9 cellular contexts compared by ENCODE assay signal in the genomic region with DNA sequence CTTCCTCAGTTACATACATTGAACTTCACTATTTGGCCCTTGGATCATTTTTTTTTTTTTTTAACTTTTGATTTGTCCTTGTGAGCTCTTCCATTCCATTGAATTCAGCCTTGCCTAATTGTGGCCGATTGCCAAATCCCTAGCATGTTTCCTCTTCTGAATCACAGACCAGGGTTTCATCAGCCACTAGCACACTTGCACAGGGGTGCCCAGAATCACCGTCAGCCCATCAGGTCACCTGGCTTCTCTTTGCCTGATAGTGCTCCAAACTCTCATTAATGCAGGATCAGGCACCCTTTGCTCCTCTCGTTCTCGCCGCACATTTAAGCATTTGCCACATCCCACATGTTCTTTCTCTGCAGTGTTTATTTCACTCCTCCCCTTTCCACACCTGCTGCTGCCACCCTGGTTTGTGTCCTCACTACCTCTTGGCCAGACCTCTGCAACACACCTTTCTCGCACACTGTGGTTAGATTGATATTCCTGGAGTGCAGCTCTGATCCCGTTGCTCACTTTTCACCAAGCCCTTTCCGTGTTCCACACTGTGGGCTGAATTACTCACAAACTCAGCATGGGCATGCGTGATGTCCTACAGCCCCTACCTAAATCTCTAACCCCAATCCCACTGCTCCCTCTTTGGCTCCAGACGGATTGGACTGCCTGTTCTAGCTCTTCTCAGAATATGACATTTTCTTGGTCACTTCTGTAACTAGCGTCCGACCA. TPM values are rescaled to one million over a fixed set of nuclear protein-coding genes. Genes with fewer than 3 reads are reported as not detected.
DNase-seq lines count a peak whose midpoint lies in the region; ATAC-seq and TF ChIP-seq lines count a peak whose summit lies in the region.
"Had no signal": no experiment of that assay in that cellular context is flagged by ENCODE, and none has a peak within 500 bp of the region (broad histone marks: within the 10 kb centered on the region; RNA-seq: fewer than 3 reads in every experiment).

No MANE protein-coding gene starts in this region.

- H2BK120ac ChIP-seq in neuronal stem cell (ENCODE audit: low read depth, low read length) (no peak overlapping the region), H9 (ENCODE audit: low read depth, low read length, poor library complexity, severe bottlenecking) (no peak overlapping the region)

- peaks cover 2% of the 10 kb centered on the region; the same call in 1 of the 2 replicates for H3K79me2 ChIP-seq in H9 (ENCODE audit: insufficient read depth, low read length)

- H3K4ac ChIP-seq in neuronal stem cell (ENCODE audit: low read length): no peak overlapping the region
- H3K4ac ChIP-seq in H9 (ENCODE audit: low read depth, low read length): no peak overlapping the region

- H4K91ac ChIP-seq in neuronal stem cell (ENCODE audit: low read depth, low read length, poor library complexity) (no peak overlapping the region), H9 (ENCODE audit: insufficient read length, low read depth, low read length) (no peak overlapping the region)

- H3K4me3 ChIP-seq in BE2C (ENCODE audit: low read depth, low read length): no peak overlapping the region
- no peak overlapping the region for H3K4me3 ChIP-seq in epithelial cell of proximal tubule (ENCODE audit: low read depth, low read length)
- no peak overlapping the region for H3K4me3 ChIP-seq in neuronal stem cell (ENCODE audit: low read length in 2 of 2)

- H3K4me1 Mint-ChIP-seq in H9: peaks cover 2 to 4% of the 10 kb centered on the region in 2 experiments; a peak in 3 of 4 replicates

- H4K5ac ChIP-seq in H9 (ENCODE audit: insufficient read length, low read depth, low read length): no peak overlapping the region

- H3K23me2 ChIP-seq in H9 (ENCODE audit: insufficient read length, low read depth, low read length, poor library complexity, severe bottlenecking): no peaks in the 10 kb centered on the region

- H2BK12ac ChIP-seq in neuronal stem cell (ENCODE audit: low read length): no peak overlapping the region
- no peak overlapping the region for H2BK12ac ChIP-seq in H9 (ENCODE audit: insufficient read length, low read depth, low read length)

- H3K9me3 Mint-ChIP-seq in H9: no peaks in the 10 kb centered on the region

- H3K27me3 Mint-ChIP-seq in H9 (ENCODE audit: low read depth): peaks cover 33% of the 10 kb centered on the region

- no peak overlapping the region for H2AK5ac ChIP-seq in neuronal stem cell (ENCODE audit: low read depth, low read length)
- H2AK5ac ChIP-seq in H9 (ENCODE audit: insufficient read length, low read length): no peak overlapping the region

- H3K27ac Mint-ChIP-seq in H9: peak overlapping the region in 1 of 3 experiments; percentile 47; a peak in 1 of 7 replicates

- no peak overlapping the region for H3T11ph ChIP-seq in H9 (ENCODE audit: low read length)

- H2BK20ac ChIP-seq in H9 (ENCODE audit: low read depth, low read length, poor library complexity, severe bottlenecking): no peak overlapping the region

- DNase-seq in BE2C (peak; percentile 36), NCI-H226 (peak; percentile 34), epithelial cell of proximal tubule (ENCODE audit: low read depth) (peak; percentile 79), neuronal stem cell (ENCODE audit: low spot score) (no peak), NCI-H524 (lab: John Stamatoyannopoulos, UW) (no peak), H9 (no peak)

- H3K56ac ChIP-seq in H9 (ENCODE audit: insufficient read length, low read depth, low read length): no peak overlapping the region

- H4K8ac ChIP-seq in neuronal stem cell (ENCODE audit: low read depth, low read length) (no peak overlapping the region), H9 (replicated peaks; ENCODE audit: insufficient read length, low read depth, low read length) (no peak overlapping the region)

- no peaks in the 10 kb centered on the region for H4K20me1 ChIP-seq in H9 (ENCODE audit: control insufficient read depth, insufficient read depth, insufficient read length)

- no peak overlapping the region for H2BK5ac ChIP-seq in neuronal stem cell (ENCODE audit: low read length)
- no peak overlapping the region for H2BK5ac ChIP-seq in H9 (ENCODE audit: insufficient read length, low read length)

- H3K23ac ChIP-seq in neuronal stem cell (ENCODE audit: low read depth, low read length, poor library complexity) (peak overlapping the region; percentile 0), H9 (ENCODE audit: insufficient read length, low read depth, low read length) (no peak overlapping the region)

- H3K14ac ChIP-seq in neuronal stem cell (ENCODE audit: low read length) (no peak overlapping the region), H9 (ENCODE audit: insufficient read depth, low read length) (no peak overlapping the region)

- H2BK15ac ChIP-seq in neuronal stem cell (ENCODE audit: low read length): no peak overlapping the region
- H2BK15ac ChIP-seq in H9 (ENCODE audit: low read depth, low read length): no peak overlapping the region

- H3K9ac ChIP-seq in neuronal stem cell (ENCODE audit: low read depth, low read length, poor library complexity) (no peak overlapping the region), H9 (ENCODE audit: extremely low read depth, insufficient read length, low read length) (no peak overlapping the region)
- H3K9ac ChIP-seq: parathyroid adenoma had no signal

- H3K4me3 Mint-ChIP-seq in H9: no peak overlapping the region

- H3K79me1 ChIP-seq in neuronal stem cell (ENCODE audit: low read depth, low read length) (peaks cover 3% of the 10 kb centered on the region), H9 (ENCODE audit: insufficient read depth, low read depth, low read length, poor library complexity, severe bottlenecking) (no peaks in the 10 kb centered on the region)

- no peak for TF ChIP-seq CTCF in BE2C (IDR thresholded peaks at IDR 0.05; ENCODE audit: low read depth, low read length)
- TF ChIP-seq CTCF in epithelial cell of proximal tubule (conservative IDR thresholded peaks at IDR 0.05; ENCODE audit: low read depth, low read length): no peak
- TF ChIP-seq CTCF in H9 (conservative IDR thresholded peaks at IDR 0.05): no peak

- H3K4me2 ChIP-seq in neuronal stem cell (ENCODE audit: insufficient read depth, low read length, poor library complexity, severe bottlenecking) (no peak overlapping the region), H9 (ENCODE audit: insufficient read depth, insufficient read length, low read length) (no peak overlapping the region)

- H3K36me3 ChIP-seq in BE2C: peaks cover 14% of the 10 kb centered on the region
- peaks cover 16 to 51% of the 10 kb centered on the region in 2 donors for H3K36me3 ChIP-seq in neuronal stem cell (replicated peaks in 1 of 2; ENCODE audit: control insufficient read depth in 2 of 2, insufficient read depth in 2 of 2, low read length in 2 of 2)

- H2AFZ ChIP-seq in neuronal stem cell (ENCODE audit: low read length) (no peak overlapping the region), H9 (ENCODE audit: low read length) (no peak overlapping the region)
- H2AFZ ChIP-seq: parathyroid adenoma had no signal

- H3K9me3 ChIP-seq in BE2C: no peaks in the 10 kb centered on the region
- H3K9me3 ChIP-seq in neuronal stem cell (replicated peaks in 1 of 2; ENCODE audit: control insufficient read depth in 2 of 2, insufficient read depth in 1 of 2, low read depth in 1 of 2, low read length in 2 of 2): peaks cover 2 to 11% of the 10 kb centered on the region in 2 donors
- H3K9me3 ChIP-seq in H9 (ENCODE audit: control insufficient read depth, low read depth, low read length): no peaks in the 10 kb centered on the region

- no peaks in the 10 kb centered on the region for H3K4me1 ChIP-seq in BE2C
- H3K4me1 ChIP-seq in neuronal stem cell (ENCODE audit: control insufficient read depth in 2 of 2, insufficient read depth in 1 of 2, low read depth in 1 of 2, low read length in 2 of 2): peaks cover 0 to 6% of the 10 kb centered on the region in 2 donors
- no peaks in the 10 kb centered on the region for H3K4me1 ChIP-seq in H9 (ENCODE audit: insufficient read depth, low read length)

- peaks cover 0 to 3% (median 2%) of the 10 kb centered on the region in 3 experiments; a peak in 3 of 7 replicates for H3K36me3 Mint-ChIP-seq in H9 (ENCODE audit: insufficient read depth in 1 of 3, low read depth in 3 of 3)

- no peaks in the 10 kb centered on the region for H3K27me3 ChIP-seq in BE2C
- no peaks in the 10 kb centered on the region for H3K27me3 ChIP-seq in neuronal stem cell (ENCODE audit: control insufficient read depth in 3 of 3, insufficient read depth in 3 of 3, low read depth in 1 of 3, low read length in 3 of 3)
- H3K27me3 ChIP-seq in H9 (ENCODE audit: insufficient read depth, low read length): no peaks in the 10 kb centered on the region

- no CpG with 5 or more reads among the region's 12 CpGs for WGBS in neuronal stem cell (ENCODE audit: extremely low coverage in 2 of 2, insufficient read length in 2 of 2, insufficient replicate concordance in 1 of 2), 2 donors
- no CpG with 5 or more reads among the region's 12 CpGs for WGBS in H9 (ENCODE audit: extremely low coverage, insufficient read length, low lambda C conversion rate)

- no peak overlapping the region for H3K18ac ChIP-seq in neuronal stem cell (ENCODE audit: low read length)
- H3K18ac ChIP-seq in H9 (ENCODE audit: insufficient read length, low read depth, low read length): no peak overlapping the region

- no peak for ATAC-seq in HG02678 (IDR thresholded peaks at IDR 0.05; ENCODE audit: unreplicated experiment)
- ATAC-seq in HG03565 (IDR thresholded peaks at IDR 0.05; ENCODE audit: unreplicated experiment): no peak

- H3K27ac ChIP-seq in neuronal stem cell (replicated peaks; ENCODE audit: low read length) (no peak overlapping the region), H9 (ENCODE audit: insufficient read length, low read depth, low read length) (no peak overlapping the region)
- H3K27ac ChIP-seq: parathyroid adenoma had no signal

RNA-seq across cellular contexts. Expression of gene PIK3R1, which starts 9.8 kb away (rescaled TPM):
- 36.3 TPM for polyA plus RNA-seq in BE2C (2012; ENCODE audit: insufficient read depth, insufficient read length, low read depth)
- 5.9 and 6.8 TPM in 2 replicates for total RNA-seq in epithelial cell of proximal tubule
- 14.0 TPM for polyA plus RNA-seq in neuronal stem cell (2013, experiment 1 of 2)
- 14.2 TPM for polyA plus RNA-seq in neuronal stem cell (2013, experiment 2 of 2)
- total RNA-seq in H9 (2021): 10.6 and 11.3 TPM in 2 replicates

Comparison
In these comparisons a context has a peak if more than half of its experiments do, and no peak if none do; other contexts are left out.
1. DNase-seq: peak in BE2C (single experiment), NCI-H226 (single experiment) and epithelial cell of proximal tubule (single experiment); none in neuronal stem cell (single experiment), NCI-H524 (0 of 2) and H9 (single experiment).